8 cellular contexts compared by ENCODE assay signal in genomic region chr14:23034498-23035302, GRCh38. TPM values are rescaled to one million over a fixed set of nuclear protein-coding genes. Genes with fewer than 3 reads are reported as not detected.
A peak's percentile ranks its signal among the peaks of the same experiment; 100 is the strongest.
DNase-seq lines count a peak whose midpoint lies in the region; ATAC-seq and TF ChIP-seq lines count a peak whose summit lies in the region.

TSS of gene PSMB5 (minus strand) at chr14:23034900. CDS start at chr14:23034881, 19 bp downstream.

- peaks cover 24 to 33% of the 10 kb centered on the region in 2 experiments for H3K36me3 ChIP-seq in HEK293 (ENCODE audit: control insufficient read depth in 2 of 2, insufficient read depth in 1 of 2, low read length in 2 of 2)
- peaks cover 34% of the 10 kb centered on the region for H3K36me3 ChIP-seq in NT2/D1 (ENCODE audit: insufficient read depth, insufficient read length, low read length)
- peaks cover 32% of the 10 kb centered on the region for H3K36me3 ChIP-seq in upper lobe of right lung

- H3K9me3 Mint-ChIP-seq in activated naive CD4-positive, alpha-beta T cell treated with anti-CD3 and anti-CD28 coated beads for 36 hours = no peaks in the 10 kb centered on the region

- no peaks in the 10 kb centered on the region for H3K27me3 ChIP-seq in NT2/D1 (ENCODE audit: insufficient read depth, insufficient read length)
- no peaks in the 10 kb centered on the region for H3K27me3 ChIP-seq in upper lobe of right lung

- H3K9me3 ChIP-seq in HEK293 (ENCODE audit: control insufficient read depth, insufficient read depth, low read depth, low read length) = no peaks in the 10 kb centered on the region
- H3K9me3 ChIP-seq in NT2/D1 (ENCODE audit: insufficient read depth, low read length) = no peaks in the 10 kb centered on the region
- H3K9me3 ChIP-seq in upper lobe of right lung = no peaks in the 10 kb centered on the region

- H3K4me3 ChIP-seq in HEK293 (ENCODE audit: low read depth, low read length) (peak within 1 kb of the TSS; percentile 68), NT2/D1 (ENCODE audit: insufficient read length, low read depth) (peak within 1 kb of the TSS; percentile 79), upper lobe of right lung (peak within 1 kb of the TSS; percentile 69)

- intact Hi-C loops in activated naive CD4-positive, alpha-beta T cell treated with anti-CD3 and anti-CD28 coated beads for 36 hours (cut with micrococcal nuclease) = loop anchor here (1.0 to 2.0 kb wide), 11 partner anchors 9 to 445 kb away; partner anchors contain the start of genes ACIN1, C14orf119, CDH24 and DAD1
- intact Hi-C loops in head of caudate nucleus (cut with DNase I) = no loop called here
- intact Hi-C loops in upper lobe of right lung (cut with DNase I) = no loop called here

- peak within 1 kb of the TSS; percentile 97 for H3K9ac ChIP-seq in NT2/D1 (ENCODE audit: insufficient read length, low read depth)

- H3K4me1 Mint-ChIP-seq in activated naive CD4-positive, alpha-beta T cell treated with anti-CD3 and anti-CD28 coated beads for 36 hours (ENCODE audit: low read depth) = peaks cover 34% of the 10 kb centered on the region

- POLR2A ChIA-PET in HEK293 (lab: Yijun Ruan, JAX) = interaction anchor here (0.7 to 1.5 kb wide), 5 partner anchors 10 to 40 kb away, joined by 3 to 9 read pairs (median 3); no protein-coding TSS in a partner anchor

- H3K4me3 Mint-ChIP-seq in activated naive CD4-positive, alpha-beta T cell treated with anti-CD3 and anti-CD28 coated beads for 36 hours = peak within 1 kb of the TSS; percentile 88

- CTCF ChIA-PET in HEK293 (lab: Yijun Ruan, JAX) = interaction anchor here (1.8 kb wide), 1 partner anchor 48 kb away, joined by 10 read pairs; no protein-coding TSS in a partner anchor
- CTCF ChIA-PET in activated naive CD4-positive, alpha-beta T cell treated with anti-CD3 and anti-CD28 coated beads for 36 hours (lab: Charles Lee) = interaction anchor here (0.6 to 2.6 kb wide), 5 partner anchors 24 to 83 kb away, joined by 3 to 20 read pairs (median 3); partner anchors contain the start of gene CDH24

- peak within 1 kb of the TSS; percentile 89 for H3K27ac ChIP-seq in HEK293 (ENCODE audit: extremely low read depth, low read depth, low read length)
- peak within 1 kb of the TSS; percentile 96 for H3K27ac ChIP-seq in upper lobe of right lung

- no peak for TF ChIP-seq CTCF in HEK293 (tag by site-specific recombination; IDR thresholded peaks at IDR 0.05)
- no peak for TF ChIP-seq CTCF in upper lobe of right lung (IDR thresholded peaks at IDR 0.05)

- ATAC-seq in upper lobe of right lung = peak; percentile 98

- peak; percentile 91 for DNase-seq in GM03348 (ENCODE audit: low spot score)
- DNase-seq in NT2/D1 (ENCODE audit: low read depth, low spot score) = peak; percentile 87
- peak; percentile 96 for DNase-seq in activated naive CD4-positive, alpha-beta T cell treated with anti-CD3 and anti-CD28 coated beads for 36 hours
- DNase-seq in head of caudate nucleus = peak; percentile 81 to 97 (median 91)
- peak; percentile 98 for DNase-seq in pons (ENCODE audit: low spot score)
- peak; percentile 92 for DNase-seq in upper lobe of right lung
- no peak for DNase-seq in hypothalamus (lab: John Stamatoyannopoulos, UW)

- H3K27ac Mint-ChIP-seq in activated naive CD4-positive, alpha-beta T cell treated with anti-CD3 and anti-CD28 coated beads for 36 hours = peak within 1 kb of the TSS; percentile 96

- H3K36me3 Mint-ChIP-seq in activated naive CD4-positive, alpha-beta T cell treated with anti-CD3 and anti-CD28 coated beads for 36 hours (ENCODE audit: low read depth) = peaks cover 35% of the 10 kb centered on the region

- no peaks in the 10 kb centered on the region for H3K4me1 ChIP-seq in HEK293 (ENCODE audit: control insufficient read depth, insufficient read depth, low read length)
- H3K4me1 ChIP-seq in NT2/D1 (ENCODE audit: insufficient read depth, insufficient read length) = peaks cover 4% of the 10 kb centered on the region
- H3K4me1 ChIP-seq in upper lobe of right lung = peaks cover 8% of the 10 kb centered on the region

- no peaks in the 10 kb centered on the region for H3K27me3 Mint-ChIP-seq in activated naive CD4-positive, alpha-beta T cell treated with anti-CD3 and anti-CD28 coated beads for 36 hours (ENCODE audit: low read depth)

TF ChIP-seq in HEK293, 187 proteins besides CTCF, POLR2A, EP300 and RAD21 (continues in another document):
- no peak for TF ChIP-seq ZNF140 (tag by site-specific recombination; IDR thresholded peaks at IDR 0.05)
- 0 out of 2 replicates have a peak, but pooled peaks have one; percentile 61 for TF ChIP-seq ZNF449 (tag by site-specific recombination; IDR thresholded peaks at IDR 0.05)
- TF ChIP-seq, protein P1, sequence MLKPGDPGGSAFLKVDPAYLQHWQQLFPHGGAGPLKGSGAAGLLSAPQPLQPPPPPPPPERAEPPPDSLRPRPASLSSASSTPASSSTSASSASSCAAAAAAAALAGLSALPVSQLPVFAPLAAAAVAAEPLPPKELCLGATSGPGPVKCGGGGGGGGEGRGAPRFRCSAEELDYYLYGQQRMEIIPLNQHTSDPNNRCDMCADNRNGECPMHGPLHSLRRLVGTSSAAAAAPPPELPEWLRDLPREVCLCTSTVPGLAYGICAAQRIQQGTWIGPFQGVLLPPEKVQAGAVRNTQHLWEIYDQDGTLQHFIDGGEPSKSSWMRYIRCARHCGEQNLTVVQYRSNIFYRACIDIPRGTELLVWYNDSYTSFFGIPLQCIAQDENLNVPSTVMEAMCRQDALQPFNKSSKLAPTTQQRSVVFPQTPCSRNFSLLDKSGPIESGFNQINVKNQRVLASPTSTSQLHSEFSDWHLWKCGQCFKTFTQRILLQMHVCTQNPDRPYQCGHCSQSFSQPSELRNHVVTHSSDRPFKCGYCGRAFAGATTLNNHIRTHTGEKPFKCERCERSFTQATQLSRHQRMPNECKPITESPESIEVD (tag by site-specific recombination; IDR thresholded peaks at IDR 0.05) = no peak
- TF ChIP-seq, protein P2, sequence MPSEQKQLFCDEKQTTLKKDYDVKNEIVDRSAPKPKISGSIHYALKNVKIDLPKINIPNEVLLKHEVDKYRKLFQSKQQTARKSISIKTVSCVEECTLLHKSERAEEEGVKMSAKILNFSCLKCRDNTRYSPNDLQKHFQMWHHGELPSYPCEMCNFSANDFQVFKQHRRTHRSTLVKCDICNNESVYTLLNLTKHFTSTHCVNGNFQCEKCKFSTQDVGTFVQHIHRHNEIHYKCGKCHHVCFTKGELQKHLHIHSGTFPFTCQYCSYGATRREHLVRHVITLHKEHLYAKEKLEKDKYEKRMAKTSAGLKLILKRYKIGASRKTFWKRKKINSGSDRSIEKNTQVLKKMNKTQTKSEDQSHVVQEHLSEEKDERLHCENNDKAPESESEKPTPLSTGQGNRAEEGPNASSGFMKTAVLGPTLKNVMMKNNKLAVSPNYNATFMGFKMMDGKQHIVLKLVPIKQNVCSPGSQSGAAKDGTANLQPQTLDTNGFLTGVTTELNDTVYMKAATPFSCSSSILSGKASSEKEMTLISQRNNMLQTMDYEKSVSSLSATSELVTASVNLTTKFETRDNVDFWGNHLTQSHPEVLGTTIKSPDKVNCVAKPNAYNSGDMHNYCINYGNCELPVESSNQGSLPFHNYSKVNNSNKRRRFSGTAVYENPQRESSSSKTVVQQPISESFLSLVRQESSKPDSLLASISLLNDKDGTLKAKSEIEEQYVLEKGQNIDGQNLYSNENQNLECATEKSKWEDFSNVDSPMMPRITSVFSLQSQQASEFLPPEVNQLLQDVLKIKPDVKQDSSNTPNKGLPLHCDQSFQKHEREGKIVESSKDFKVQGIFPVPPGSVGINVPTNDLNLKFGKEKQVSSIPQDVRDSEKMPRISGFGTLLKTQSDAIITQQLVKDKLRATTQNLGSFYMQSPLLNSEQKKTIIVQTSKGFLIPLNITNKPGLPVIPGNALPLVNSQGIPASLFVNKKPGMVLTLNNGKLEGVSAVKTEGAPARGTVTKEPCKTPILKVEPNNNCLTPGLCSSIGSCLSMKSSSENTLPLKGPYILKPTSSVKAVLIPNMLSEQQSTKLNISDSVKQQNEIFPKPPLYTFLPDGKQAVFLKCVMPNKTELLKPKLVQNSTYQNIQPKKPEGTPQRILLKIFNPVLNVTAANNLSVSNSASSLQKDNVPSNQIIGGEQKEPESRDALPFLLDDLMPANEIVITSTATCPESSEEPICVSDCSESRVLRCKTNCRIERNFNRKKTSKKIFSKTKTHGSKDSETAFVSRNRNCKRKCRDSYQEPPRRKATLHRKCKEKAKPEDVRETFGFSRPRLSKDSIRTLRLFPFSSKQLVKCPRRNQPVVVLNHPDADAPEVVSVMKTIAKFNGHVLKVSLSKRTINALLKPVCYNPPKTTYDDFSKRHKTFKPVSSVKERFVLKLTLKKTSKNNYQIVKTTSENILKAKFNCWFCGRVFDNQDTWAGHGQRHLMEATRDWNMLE (tag by site-specific recombination; conservative IDR thresholded peaks at IDR 0.05; ENCODE audit: low read depth) = peak; percentile 90
- peak; percentile 98 for TF ChIP-seq HOXD13 (CRISPR knock-in tag; IDR thresholded peaks at IDR 0.05; ENCODE audit: borderline replicate concordance)
- TF ChIP-seq ZNF521 (tag by site-specific recombination; IDR thresholded peaks at IDR 0.05) = no peak
- TF ChIP-seq ZNF16 (tag by site-specific recombination; IDR thresholded peaks at IDR 0.05; ENCODE audit: low read depth) = no peak

RNA-seq across cellular contexts. Expression of gene PSMB5, which starts in this region (rescaled TPM):
- 100 to 1,000 TPM; 120 to 125 TPM for total RNA-seq in activated naive CD4-positive, alpha-beta T cell treated with anti-CD3 and anti-CD28 coated beads for 36 hours
- total RNA-seq in upper lobe of right lung = 75.7 TPM

Comparison
In these comparisons a context has a peak if more than half of its experiments do, and no peak if none do; other contexts are left out.
1. DNase-seq: peak in GM03348 (single experiment), NT2/D1 (single experiment), activated naive CD4-positive, alpha-beta T cell treated with anti-CD3 and anti-CD28 coated beads for 36 hours (single experiment), head of caudate nucleus (42 of 42), pons (single experiment) and upper lobe of right lung (single experiment); none in hypothalamus (0 of 51).
2. Peak in every context shown above with its lines, with median percentiles within 50 percentile points of each other: H3K4me3 ChIP-seq.